6 cellular contexts compared by ENCODE assay signal in genomic region chr6:110574817-110575216, GRCh38.
"Had no signal": no experiment of that assay in that cellular context is flagged by ENCODE, and none has a peak within 500 bp of the region (broad histone marks: within the 10 kb centered on the region; RNA-seq: fewer than 3 reads in every experiment).

No MANE protein-coding gene starts in this region.

- FAIRE-seq: G401.6, GM12891, GM12892, GM18507 had no signal

- DNase-seq: GDM1, GF-D8 had no signal
